8 cellular contexts compared by ENCODE assay signal in genomic region chr9:15510789-15511575, GRCh38.
A peak's percentile ranks its signal among the peaks of the same experiment; 100 is the strongest.
DNase-seq lines count a peak whose midpoint lies in the region; ATAC-seq lines count a peak whose summit lies in the region.

TSS of gene PSIP1 (minus strand) at chr9:15510970. CDS start at chr9:15510188, 782 bp downstream.

- DNase-seq in AG08396 (ENCODE audit: low spot score) (peak; percentile 88), NCI-H226 (peak; percentile 49), caudate nucleus (lab: John Stamatoyannopoulos, UW) (peak in 60 of 61 donors; percentile 21 to 95 (median 79)), islet precursor cell (peak; percentile 87)
- DNase-seq in activated CD4-positive, CD25-positive, alpha-beta regulatory T cell (lab: John Stamatoyannopoulos, UW), result peak; percentile 70 to 85 (median 80)
- peak; percentile 77 for DNase-seq in stimulated activated CD4-positive, alpha-beta T cell treated with anti-CD3 and anti-CD28 coated beads, Interleukin-12 subunit alpha, Interleukin-12 subunit beta, amount 100 ng/mL, for 4 hours

- peak within 1 kb of the TSS; percentile 100 for H3K27ac ChIP-seq in caudate nucleus (ENCODE audit: low read depth, low read length)

- ATAC-seq in GM19023 (IDR thresholded peaks at IDR 0.05; ENCODE audit: unreplicated experiment), result peak; percentile 81
- peak; percentile 86 for ATAC-seq in HG03196 (IDR thresholded peaks at IDR 0.05; ENCODE audit: unreplicated experiment)

Comparison
In these comparisons a context has a peak if more than half of its experiments do, and no peak if none do; other contexts are left out.
1. Peak in every context shown above with its lines: DNase-seq, ATAC-seq and H3K27ac ChIP-seq.